ENCODE assay signal across 1 cellular context in the genomic region with DNA sequence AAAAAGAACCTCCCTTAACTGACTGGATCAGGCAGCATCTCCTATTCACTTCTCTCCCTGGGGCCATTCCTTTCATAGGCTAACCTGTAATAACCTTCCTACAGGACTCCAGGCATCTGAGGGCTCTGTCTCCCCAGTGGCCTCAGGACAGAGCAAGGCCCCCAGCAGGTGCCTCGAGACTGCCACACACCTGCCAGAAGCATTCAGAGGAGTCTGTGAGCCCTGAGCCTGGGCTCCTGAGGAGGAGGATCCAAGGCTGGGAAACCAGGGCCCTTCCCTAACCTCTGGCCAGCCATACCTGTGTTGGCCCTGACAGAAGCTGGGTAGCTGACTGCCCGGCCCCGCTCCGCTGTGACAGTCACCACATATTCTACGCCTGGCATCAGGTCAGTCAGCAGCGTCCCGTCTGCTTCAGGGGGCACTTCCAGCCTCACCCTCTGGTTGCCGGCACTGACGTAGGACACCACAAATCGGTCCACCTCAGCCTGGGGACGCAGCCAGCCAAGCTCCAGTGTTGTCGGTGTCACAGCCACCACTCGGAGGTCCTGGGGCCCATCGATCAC.
TF ChIP-seq lines count a peak whose summit lies in the region.

No MANE protein-coding gene starts in this region.

TF ChIP-seq in IMR-90, 13 proteins besides CTCF, POLR2A, EP300 and RAD21:
- TF ChIP-seq MAFK (IDR thresholded peaks at IDR 0.05; ENCODE audit: low read depth, low read length) = no peak
- no peak for TF ChIP-seq FOS (IDR thresholded peaks at IDR 0.05; ENCODE audit: low read depth, low read length)
- TF ChIP-seq CHD1 (IDR thresholded peaks at IDR 0.05; ENCODE audit: low read depth, low read length) = no peak
- TF ChIP-seq, protein P1, sequence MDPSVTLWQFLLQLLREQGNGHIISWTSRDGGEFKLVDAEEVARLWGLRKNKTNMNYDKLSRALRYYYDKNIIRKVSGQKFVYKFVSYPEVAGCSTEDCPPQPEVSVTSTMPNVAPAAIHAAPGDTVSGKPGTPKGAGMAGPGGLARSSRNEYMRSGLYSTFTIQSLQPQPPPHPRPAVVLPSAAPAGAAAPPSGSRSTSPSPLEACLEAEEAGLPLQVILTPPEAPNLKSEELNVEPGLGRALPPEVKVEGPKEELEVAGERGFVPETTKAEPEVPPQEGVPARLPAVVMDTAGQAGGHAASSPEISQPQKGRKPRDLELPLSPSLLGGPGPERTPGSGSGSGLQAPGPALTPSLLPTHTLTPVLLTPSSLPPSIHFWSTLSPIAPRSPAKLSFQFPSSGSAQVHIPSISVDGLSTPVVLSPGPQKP (IDR thresholded peaks at IDR 0.05; ENCODE audit: borderline replicate concordance, low read depth, low read length) = no peak
- no peak for TF ChIP-seq MAZ (IDR thresholded peaks at IDR 0.05; ENCODE audit: borderline replicate concordance, low read depth, low read length)
